14 cellular contexts compared by ENCODE assay signal in genomic region chr22:46728470-46728869, GRCh38. TPM values are rescaled to one million over a fixed set of nuclear protein-coding genes. Genes with fewer than 3 reads are reported as not detected.
DNase-seq lines count a peak whose midpoint lies in the region; ATAC-seq and TF ChIP-seq lines count a peak whose summit lies in the region.
"Had no signal": no experiment of that assay in that cellular context is flagged by ENCODE, and none has a peak within 500 bp of the region (broad histone marks: within the 10 kb centered on the region; RNA-seq: fewer than 3 reads in every experiment).

No MANE protein-coding gene starts in this region.

- POLR2A ChIA-PET in CD4-positive, alpha-beta memory T cell (lab: Charles Lee; ENCODE audit: partially characterized antibody), result interaction anchor here (0.9 kb wide), 1 partner anchor 34 kb away, joined by 5 read pairs; the partner anchor contains the start of gene TBC1D22A
- POLR2A ChIA-PET in RWPE1 (lab: Yijun Ruan, JAX; ENCODE audit: low non-redundant PET), result no interaction called here

- H3K27ac ChIP-seq in CD4-positive, alpha-beta memory T cell (ENCODE audit: low read depth, low read length), result no peak overlapping the region
- H3K27ac ChIP-seq in RWPE1 (peak overlapping the region; percentile 29), parathyroid adenoma (no peak overlapping the region)
- H3K27ac ChIP-seq: colonic mucosa, SJCRH30, suprapubic skin had no signal

- intact Hi-C loops in CD4-positive, alpha-beta memory T cell (cut with micrococcal nuclease), result no loop called here
- intact Hi-C loops in left cardiac atrium (cut with DNase I), result loop anchor here in 1 of 2 donors (5.0 kb wide), 2 partner anchors 36 to 151 kb away; no protein-coding TSS in a partner anchor

- no peak overlapping the region for H3K4me3 ChIP-seq in CD4-positive, alpha-beta memory T cell (ENCODE audit: low read length in 2 of 2)
- no peak overlapping the region for H3K4me3 ChIP-seq in parathyroid adenoma (ENCODE audit: low read depth, low read length)
- H3K4me3 ChIP-seq: colonic mucosa, SJCRH30, suprapubic skin had no signal

- no peak overlapping the region for H3K4me3 Mint-ChIP-seq in CD4-positive, alpha-beta memory T cell

- CTCF ChIA-PET in CD4-positive, alpha-beta memory T cell (lab: Charles Lee; ENCODE audit: partially characterized antibody), result interaction anchor here (1.6 kb wide), 1 partner anchor 34 kb away, joined by 3 read pairs; the partner anchor contains the start of gene TBC1D22A
- CTCF ChIA-PET in RWPE1 (lab: Yijun Ruan, JAX), result no interaction called here

- peak overlapping the region; percentile 4 for H3K4me2 ChIP-seq in parathyroid adenoma (ENCODE audit: low read length)

- peaks cover 0 to 1% (median 0%) of the 10 kb centered on the region in 8 donors for H3K9me3 Mint-ChIP-seq in CD4-positive, alpha-beta memory T cell

- H3K9me3 ChIP-seq in CD4-positive, alpha-beta memory T cell (ENCODE audit: control insufficient read depth in 1 of 2, low read length in 2 of 2), result no peaks in the 10 kb centered on the region
- no peaks in the 10 kb centered on the region for H3K9me3 ChIP-seq in parathyroid adenoma (ENCODE audit: control insufficient read depth, low read length)
- H3K9me3 ChIP-seq: colonic mucosa, SJCRH30, suprapubic skin had no signal

- TF ChIP-seq CTCF in RWPE1 (conservative IDR thresholded peaks at IDR 0.05; ENCODE audit: low read depth) (no peak), parathyroid adenoma (IDR thresholded peaks at IDR 0.05) (no peak)

- no peaks in the 10 kb centered on the region for H3K27me3 Mint-ChIP-seq in CD4-positive, alpha-beta memory T cell

- DNase-seq in CD4-positive, alpha-beta memory T cell, result no peak
- no peak for DNase-seq in RWPE1 (ENCODE audit: low spot score)
- DNase-seq in left cardiac atrium, result no peak
- DNase-seq in stimulated activated CD4-positive, alpha-beta T cell treated with anti-CD3 and anti-CD28 coated beads, Interleukin-4, amount 100 ng/mL, for 1 hour, result no peak
- DNase-seq: activated effector memory CD4-positive, alpha-beta T cell treated with anti-CD3 and anti-CD28 coated beads, Interleukin-2, amount 50 U/mL, for 16 hours; colonic mucosa; NCI-H2081; NCI-H526; SJCRH30; stimulated activated CD4-positive, alpha-beta T cell treated with anti-CD3 and anti-CD28 coated beads, Interleukin-2, amount 100 ng/mL, for 48 hours had no signal

- H3K4me1 ChIP-seq in CD4-positive, alpha-beta memory T cell (ENCODE audit: insufficient read depth, low read length), result peaks cover 55% of the 10 kb centered on the region
- H3K4me1 ChIP-seq in parathyroid adenoma, result peaks cover 3% of the 10 kb centered on the region

- no peak overlapping the region for H2AFZ ChIP-seq in parathyroid adenoma

- H3K27me3 ChIP-seq in CD4-positive, alpha-beta memory T cell (ENCODE audit: insufficient read depth, low read length), result no peaks in the 10 kb centered on the region
- H3K27me3 ChIP-seq in parathyroid adenoma (ENCODE audit: control insufficient read depth, insufficient read depth, low read length), result no peaks in the 10 kb centered on the region
- H3K27me3 ChIP-seq: colonic mucosa, SJCRH30, suprapubic skin had no signal

- peak overlapping the region in 4 of 7 donors; percentile 50 to 76 (median 63) for H3K27ac Mint-ChIP-seq in CD4-positive, alpha-beta memory T cell

- no peak overlapping the region for H3K9ac ChIP-seq in parathyroid adenoma

- peaks cover 39% of the 10 kb centered on the region for H3K36me3 ChIP-seq in CD4-positive, alpha-beta memory T cell (ENCODE audit: insufficient read depth, low read length)
- no peaks in the 10 kb centered on the region for H3K36me3 ChIP-seq in parathyroid adenoma (ENCODE audit: control insufficient read depth, insufficient read depth, low read length)
- H3K36me3 ChIP-seq: colonic mucosa had no signal

- H3K36me3 Mint-ChIP-seq in CD4-positive, alpha-beta memory T cell, result peaks cover 29 to 58% of the 10 kb centered on the region in 2 donors

- peaks cover 2% of the 10 kb centered on the region for H3K79me2 ChIP-seq in parathyroid adenoma

- peaks cover 26 to 76% (median 53%) of the 10 kb centered on the region in 4 donors for H3K4me1 Mint-ChIP-seq in CD4-positive, alpha-beta memory T cell

- peak; percentile 58 for ATAC-seq in left cardiac atrium
- ATAC-seq in HG02870 (IDR thresholded peaks at IDR 0.05; ENCODE audit: unreplicated experiment), result no peak
- ATAC-seq in GM19463 (IDR thresholded peaks at IDR 0.05; ENCODE audit: unreplicated experiment), result no peak

RNA-seq across cellular contexts. Expression of gene CERK, which starts 9.6 kb away (rescaled TPM):
- 100 to 1,000 TPM; 161 to 164 TPM for total RNA-seq in CD4-positive, alpha-beta memory T cell
- 100 to 1,000 TPM in 1 of 2 donors, 10 to 100 TPM in 1; 91.2 to 111 TPM for polyA plus RNA-seq in CD4-positive, alpha-beta memory T cell
- 10 to 100 TPM; 47.5 to 70.0 TPM for total RNA-seq in left cardiac atrium

RNA-seq across cellular contexts. Expression of gene TBC1D22A, which starts 34.0 kb away (rescaled TPM):
- 10 to 100 TPM; 49.0 to 49.2 TPM for total RNA-seq in CD4-positive, alpha-beta memory T cell
- polyA plus RNA-seq in CD4-positive, alpha-beta memory T cell, result 10 to 100 TPM; 20.6 to 24.4 TPM
- 10 to 100 TPM; 15.8 to 17.4 TPM for total RNA-seq in left cardiac atrium

Comparison
In these comparisons a context has a peak if more than half of its experiments do, and no peak if none do; other contexts are left out.
1. ATAC-seq: peak in left cardiac atrium (2 of 2); none in HG02870 (single experiment) and GM19463 (single experiment).